ENCODE assay signal across 9 cellular contexts in the genomic region with DNA sequence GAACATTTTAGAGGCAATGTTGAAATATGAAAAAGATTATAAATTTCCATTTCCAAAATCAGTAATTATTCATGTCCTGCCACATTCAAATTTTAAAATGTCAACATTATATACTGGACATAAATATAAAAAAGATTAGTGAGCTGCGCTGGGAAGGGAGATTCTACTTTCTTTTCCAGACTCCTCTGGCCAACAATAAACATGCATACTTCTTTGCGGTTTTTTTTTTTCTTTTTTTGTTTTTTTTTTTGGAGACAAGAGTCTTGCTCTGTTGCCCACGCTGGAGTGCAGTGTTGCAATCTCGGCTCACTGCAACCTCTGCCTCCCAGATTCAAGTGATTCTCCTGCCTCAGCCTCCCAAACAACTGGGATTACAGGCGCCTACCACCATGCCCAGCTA.
"Had no signal": no experiment of that assay in that cellular context is flagged by ENCODE, and none has a peak within 500 bp of the region (broad histone marks: within the 10 kb centered on the region; RNA-seq: fewer than 3 reads in every experiment).

No MANE protein-coding gene starts in this region.

- H3K27ac Mint-ChIP-seq: HFFc6, IgD-negative memory B cell had no signal

- H3K4me3 Mint-ChIP-seq: HFFc6, IgD-negative memory B cell had no signal

- H3K27me3 Mint-ChIP-seq: IgD-negative memory B cell had no signal

- H3K9me3 ChIP-seq: HAP-1 had no signal

- H2AFZ ChIP-seq: GM23248 had no signal

- DNase-seq: GM23248, GOT3, H7, HFFc6 had no signal

- H3K4me3 ChIP-seq: GM23248, HAP-1 had no signal

- H3K9me3 Mint-ChIP-seq: HFFc6, IgD-negative memory B cell had no signal

- H3K9ac ChIP-seq: GM23248 had no signal

- ATAC-seq: HCT116, HepG2 had no signal

- H3K27ac ChIP-seq: GM23248, HL-60 had no signal

- H3K4me1 ChIP-seq: HAP-1 had no signal
